Comparison of ENCODE assay signal across 7 cellular contexts in genomic region chr10:72508033-72508432, GRCh38.
"Had no signal": no experiment of that assay in that cellular context is flagged by ENCODE, and none has a peak within 500 bp of the region (broad histone marks: within the 10 kb centered on the region; RNA-seq: fewer than 3 reads in every experiment).

No MANE protein-coding gene starts in this region.

- H3K4me3 ChIP-seq: GM23248, HAP-1 had no signal

- H3K27ac ChIP-seq: GM23248 had no signal

- H3K4me1 ChIP-seq: HAP-1 had no signal

- H3K9me3 ChIP-seq: HAP-1 had no signal

- H3K9ac ChIP-seq: GM23248 had no signal

- DNase-seq: GM23248, GOT3, H7, HFFc6, KG1 had no signal

- H2AFZ ChIP-seq: GM23248 had no signal

- ATAC-seq: HCT116 had no signal

- H3K36me3 ChIP-seq: HAP-1 had no signal
